ENCODE assay signal across 31 cellular contexts in the genomic region with DNA sequence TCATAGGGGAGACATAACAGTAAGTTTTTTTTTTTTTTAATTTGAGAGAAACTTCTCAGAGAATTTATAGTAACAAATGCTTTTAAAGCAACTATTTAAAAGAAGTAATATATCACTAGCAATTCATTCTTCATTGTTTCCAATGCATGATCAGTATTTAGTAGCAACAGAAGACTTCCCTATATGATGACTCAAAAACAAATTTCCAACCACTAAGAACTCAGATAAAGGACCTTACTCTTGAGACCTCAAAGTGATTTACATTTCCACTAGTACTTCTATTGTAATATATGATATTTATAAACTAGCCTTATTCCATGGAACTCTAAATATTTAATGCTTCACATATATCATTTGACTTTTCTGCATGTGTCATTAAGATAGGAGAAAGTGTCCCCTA.
"Had no signal": no experiment of that assay in that cellular context is flagged by ENCODE, and none has a peak within 500 bp of the region (broad histone marks: within the 10 kb centered on the region; RNA-seq: fewer than 3 reads in every experiment).

No MANE protein-coding gene starts in this region.

- H3K4me3 Mint-ChIP-seq: activated CD4-positive, alpha-beta memory T cell treated with anti-CD3 and anti-CD28 coated beads, Interleukin-2, amount 10 ng/mL, durations not matched to agents 7 days and 5 days; activated CD4-positive, alpha-beta T cell treated with anti-CD3 and anti-CD28 coated beads, Interleukin-2, amount 10 ng/mL, durations not matched to agents 7 days and 5 days; activated CD8-positive, alpha-beta memory T cell treated with anti-CD3 and anti-CD28 coated beads, Interleukin-2, amount 10 ng/mL, durations not matched to agents 7 days and 5 days; activated T-helper 1 cell treated with anti-CD3 and anti-CD28 coated beads, Interleukin-12 subunit alpha, Interleukin-12 subunit beta, Interleukin-2, Interleukin-4 antibody, amounts not matched to agents 30 ng/mL and 10 ng/mL and 1 ng/mL, durations not matched to agents 14 hours and 24 hours and 36 hours; brain; endodermal cell; T-helper 17 cell; T-helper 2 cell treated with Interferon-gamma antibody and Interleukin-4, amounts not matched to agents 5 μg/mL and 100 μg/mL, for 36 hours; WTC11 had no signal

- H3K4me1 Mint-ChIP-seq: activated CD4-positive, alpha-beta memory T cell treated with anti-CD3 and anti-CD28 coated beads, Interleukin-2, amount 10 ng/mL, durations not matched to agents 7 days and 5 days; activated CD4-positive, alpha-beta T cell treated with anti-CD3 and anti-CD28 coated beads, Interleukin-2, amount 10 ng/mL, durations not matched to agents 7 days and 5 days; activated CD8-positive, alpha-beta memory T cell treated with anti-CD3 and anti-CD28 coated beads, Interleukin-2, amount 10 ng/mL, durations not matched to agents 7 days and 5 days had no signal

- H3K27ac Mint-ChIP-seq: activated CD4-positive, alpha-beta memory T cell treated with anti-CD3 and anti-CD28 coated beads, Interleukin-2, amount 10 ng/mL, durations not matched to agents 7 days and 5 days; activated CD4-positive, alpha-beta T cell treated with anti-CD3 and anti-CD28 coated beads, Interleukin-2, amount 10 ng/mL, durations not matched to agents 7 days and 5 days; activated CD8-positive, alpha-beta memory T cell treated with anti-CD3 and anti-CD28 coated beads, Interleukin-2, amount 10 ng/mL, durations not matched to agents 7 days and 5 days; activated T-helper 1 cell treated with anti-CD3 and anti-CD28 coated beads, Interleukin-12 subunit alpha, Interleukin-12 subunit beta, Interleukin-2, Interleukin-4 antibody, amounts not matched to agents 30 ng/mL and 10 ng/mL and 1 ng/mL, durations not matched to agents 14 hours and 24 hours and 36 hours; activated T-helper 2 cell treated with anti-CD3 and anti-CD28 coated beads, Interferon-gamma antibody, Interleukin-2, Interleukin-4, amounts not matched to agents 10 μg/mL and 5 μg/mL and 100 μg/mL, durations not matched to agents 14 hours and 24 hours and 36 hours; brain; endodermal cell; T-helper 17 cell; T-helper 2 cell treated with Interferon-gamma antibody and Interleukin-4, amounts not matched to agents 5 μg/mL and 100 μg/mL, for 36 hours; WTC11 had no signal

- DNase-seq: activated CD4-positive, alpha-beta memory T cell treated with anti-CD3 and anti-CD28 coated beads, Interleukin-2, amount 10 ng/mL, durations not matched to agents 7 days and 5 days; activated CD4-positive, alpha-beta T cell treated with anti-CD3 and anti-CD28 coated beads for 1 hour; activated CD4-positive, alpha-beta T cell treated with anti-CD3 and anti-CD28 coated beads for 4 hours; activated CD4-positive, alpha-beta T cell treated with anti-CD3 and anti-CD28 coated beads, Interleukin-2, amount 10 ng/mL, durations not matched to agents 7 days and 5 days; activated CD4-positive, alpha-beta T cell treated with anti-CD3 and anti-CD28 coated beads, Interleukin-2, amount 50 U/mL, for 4 hours; activated CD8-positive, alpha-beta memory T cell treated with anti-CD3 and anti-CD28 coated beads, Interleukin-2, amount 10 ng/mL, durations not matched to agents 7 days and 5 days; activated CD8-positive, alpha-beta memory T cell treated with anti-CD3 and anti-CD28 coated beads, Interleukin-2, amount 50 U/mL, for 4 hours; activated effector memory CD4-positive, alpha-beta T cell treated with anti-CD3 and anti-CD28 coated beads, Interleukin-2, amount 50 U/mL, for 16 hours; activated naive CD4-positive, alpha-beta T cell treated with anti-CD3 and anti-CD28 coated beads, Interleukin-2, amount 50 U/mL, for 16 hours; activated T-cell treated with anti-CD3 and anti-CD28 coated beads, Interleukin-2, amount 50 U/mL, for 1 hour; activated T-cell treated with anti-CD3 and anti-CD28 coated beads, Interleukin-2, amount 50 U/mL, for 48 hours; central memory CD4-positive, alpha-beta T cell; cerebellar nuclear complex; colonic mucosa; effector memory CD4-positive, alpha-beta T cell; endodermal cell; foreskin fibroblast; head of caudate nucleus; T-helper 1 cell; T-helper 17 cell; T1000 had no signal

- H3K9me3 ChIP-seq: ascending aorta, breast epithelium, colonic mucosa had no signal

- H3K4me1 ChIP-seq: ascending aorta, breast epithelium, colonic mucosa had no signal

- H3K4me3 ChIP-seq: ascending aorta, breast epithelium, cardiac muscle cell, colonic mucosa had no signal

- H3K27me3 Mint-ChIP-seq: activated CD4-positive, alpha-beta memory T cell treated with anti-CD3 and anti-CD28 coated beads, Interleukin-2, amount 10 ng/mL, durations not matched to agents 7 days and 5 days; activated CD4-positive, alpha-beta T cell treated with anti-CD3 and anti-CD28 coated beads, Interleukin-2, amount 10 ng/mL, durations not matched to agents 7 days and 5 days; activated CD8-positive, alpha-beta memory T cell treated with anti-CD3 and anti-CD28 coated beads, Interleukin-2, amount 10 ng/mL, durations not matched to agents 7 days and 5 days; brain; T-helper 17 cell had no signal

- ATAC-seq: activated CD8-positive, alpha-beta memory T cell treated with anti-CD3 and anti-CD28 coated beads, Interleukin-2, amount 10 ng/mL, durations not matched to agents 7 days and 5 days; esophagus mucosa; SK-N-SH treated with all-trans-retinoic acid at 6 μM for 48 hours; T-helper 17 cell; WTC11 had no signal

- H3K36me3 ChIP-seq: ascending aorta, breast epithelium, cardiac muscle cell, colonic mucosa had no signal

- H3K9me3 Mint-ChIP-seq: activated CD4-positive, alpha-beta memory T cell treated with anti-CD3 and anti-CD28 coated beads, Interleukin-2, amount 10 ng/mL, durations not matched to agents 7 days and 5 days; activated CD4-positive, alpha-beta T cell treated with anti-CD3 and anti-CD28 coated beads, Interleukin-2, amount 10 ng/mL, durations not matched to agents 7 days and 5 days; activated T-helper 1 cell treated with anti-CD3 and anti-CD28 coated beads, Interleukin-12 subunit alpha, Interleukin-12 subunit beta, Interleukin-2, Interleukin-4 antibody, amounts not matched to agents 30 ng/mL and 10 ng/mL and 1 ng/mL, durations not matched to agents 14 hours and 24 hours and 36 hours; activated T-helper 2 cell treated with anti-CD3 and anti-CD28 coated beads, Interferon-gamma antibody, Interleukin-2, Interleukin-4, amounts not matched to agents 10 μg/mL and 5 μg/mL and 100 μg/mL, durations not matched to agents 14 hours and 24 hours and 36 hours; brain; endodermal cell; T-helper 2 cell treated with Interferon-gamma antibody and Interleukin-4, amounts not matched to agents 5 μg/mL and 100 μg/mL, for 36 hours; WTC11 had no signal

- H3K36me3 Mint-ChIP-seq: brain, WTC11 had no signal

- H3K27me3 ChIP-seq: ascending aorta, breast epithelium, cardiac muscle cell, colonic mucosa had no signal

- H3K27ac ChIP-seq: ascending aorta, breast epithelium, cardiac muscle cell, colonic mucosa had no signal
